In the genomic region with DNA sequence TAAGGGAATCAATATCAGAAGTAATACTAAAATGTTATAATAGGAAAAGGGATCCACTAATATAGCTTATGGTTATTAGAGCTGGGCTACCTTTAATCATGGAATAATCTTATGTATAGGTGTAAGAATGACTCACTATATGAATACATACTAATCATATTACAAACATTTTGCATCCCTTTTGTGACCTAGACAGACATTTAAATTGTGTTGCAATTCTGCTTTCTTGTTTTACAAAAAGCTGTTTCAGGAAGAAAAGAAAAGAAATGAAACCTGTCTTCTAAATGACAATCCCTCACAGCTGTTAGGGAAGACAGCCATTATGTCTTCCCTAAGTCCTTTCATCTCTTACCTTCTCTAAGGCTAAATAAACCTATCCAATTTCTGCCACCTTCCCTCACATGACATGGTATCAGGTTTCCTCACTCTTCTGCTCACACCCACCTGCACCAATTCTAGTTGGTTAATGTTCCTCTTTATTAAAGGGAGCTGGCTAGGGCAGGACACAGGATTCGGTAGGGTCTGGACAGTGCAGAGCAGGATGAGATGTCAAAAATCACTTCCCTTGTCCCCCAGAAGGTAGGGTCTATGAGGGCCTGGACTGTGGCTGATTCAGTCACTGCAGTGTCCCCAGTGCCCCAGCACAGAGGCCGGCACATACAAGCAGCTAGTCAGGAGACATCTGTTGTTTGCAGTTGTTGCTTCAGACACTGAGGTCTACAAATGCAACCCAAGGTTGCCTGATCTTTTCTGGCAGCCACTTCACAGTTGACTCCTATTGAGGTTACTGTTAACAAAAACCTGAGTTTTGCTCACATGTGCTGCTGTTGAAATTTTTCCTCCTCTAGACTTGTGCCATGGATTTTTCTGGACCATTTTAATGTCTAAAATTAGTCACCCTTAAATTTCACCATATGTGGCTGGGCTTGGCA, we compare ENCODE assay signal across 1 cellular context.
TF ChIP-seq lines count a peak whose summit lies in the region.

No MANE protein-coding gene starts in this region.

TF ChIP-seq in IMR-90, 13 proteins besides CTCF, POLR2A, EP300 and RAD21 (continued from another document):
- TF ChIP-seq, protein P1, sequence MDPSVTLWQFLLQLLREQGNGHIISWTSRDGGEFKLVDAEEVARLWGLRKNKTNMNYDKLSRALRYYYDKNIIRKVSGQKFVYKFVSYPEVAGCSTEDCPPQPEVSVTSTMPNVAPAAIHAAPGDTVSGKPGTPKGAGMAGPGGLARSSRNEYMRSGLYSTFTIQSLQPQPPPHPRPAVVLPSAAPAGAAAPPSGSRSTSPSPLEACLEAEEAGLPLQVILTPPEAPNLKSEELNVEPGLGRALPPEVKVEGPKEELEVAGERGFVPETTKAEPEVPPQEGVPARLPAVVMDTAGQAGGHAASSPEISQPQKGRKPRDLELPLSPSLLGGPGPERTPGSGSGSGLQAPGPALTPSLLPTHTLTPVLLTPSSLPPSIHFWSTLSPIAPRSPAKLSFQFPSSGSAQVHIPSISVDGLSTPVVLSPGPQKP (IDR thresholded peaks at IDR 0.05; ENCODE audit: borderline replicate concordance, low read depth, low read length), result no peak
- TF ChIP-seq NFE2L2 (IDR thresholded peaks at IDR 0.05; ENCODE audit: low read depth, low read length), result no peak
- TF ChIP-seq CHD1 (IDR thresholded peaks at IDR 0.05; ENCODE audit: low read depth, low read length), result no peak
